Comparison of ENCODE assay signal across 11 cellular contexts in genomic region chrX:37796805-37797204, GRCh38. TPM values are rescaled to one million over a fixed set of nuclear protein-coding genes. Genes with fewer than 3 reads are reported as not detected.
DNase-seq lines count a peak whose midpoint lies in the region; ATAC-seq and TF ChIP-seq lines count a peak whose summit lies in the region.
"Had no signal": no experiment of that assay in that cellular context is flagged by ENCODE, and none has a peak within 500 bp of the region (broad histone marks: within the 10 kb centered on the region; RNA-seq: fewer than 3 reads in every experiment).

No MANE protein-coding gene starts in this region.

- no peaks in the 10 kb centered on the region for H4K20me1 ChIP-seq in osteoblast (ENCODE audit: insufficient read depth, low read length)

- no peaks in the 10 kb centered on the region for H3K79me2 ChIP-seq in osteoblast (ENCODE audit: insufficient read depth, low read length)

- no peak overlapping the region for H3K4me3 Mint-ChIP-seq in immature natural killer cell
- H3K4me3 Mint-ChIP-seq: nephron progenitor cell, T-cell had no signal

- peaks cover 0 to 7% (median 2%) of the 10 kb centered on the region in 3 donors for H3K27me3 Mint-ChIP-seq in immature natural killer cell (ENCODE audit: low read depth in 3 of 3)

- TF ChIP-seq CTCF in neutrophil (IDR thresholded peaks at IDR 0.05) (no peak), osteoblast (IDR thresholded peaks at IDR 0.05; ENCODE audit: extremely low read depth, low read depth, low read length) (no peak), foreskin fibroblast (IDR thresholded peaks at IDR 0.05; ENCODE audit: low read depth, low read length) (no peak)

- no peaks in the 10 kb centered on the region for H3K9me3 Mint-ChIP-seq in immature natural killer cell
- H3K9me3 Mint-ChIP-seq: T-cell had no signal

- H3K4me3 ChIP-seq in neutrophil (ENCODE audit: low read depth in 1 of 2, low read length in 1 of 2): no peak overlapping the region
- H3K4me3 ChIP-seq in osteoblast (ENCODE audit: insufficient read depth, low read length): no peak overlapping the region
- H3K4me3 ChIP-seq in foreskin fibroblast (ENCODE audit: low read depth in 1 of 2, low read length in 2 of 2): no peak overlapping the region
- H3K4me3 ChIP-seq: dorsolateral prefrontal cortex had no signal

- no peak overlapping the region for H2AFZ ChIP-seq in osteoblast (ENCODE audit: low read length)

- H3K9me3 ChIP-seq in neutrophil (no peaks in the 10 kb centered on the region), osteoblast (ENCODE audit: low read depth, low read length) (no peaks in the 10 kb centered on the region)

- H3K27ac ChIP-seq in neutrophil (peak overlapping the region; percentile 86), osteoblast (ENCODE audit: low read depth, low read length) (no peak overlapping the region)
- H3K27ac ChIP-seq: dorsolateral prefrontal cortex had no signal

- H3K27ac Mint-ChIP-seq in immature natural killer cell: no peak overlapping the region
- H3K27ac Mint-ChIP-seq: nephron progenitor cell had no signal

- H3K36me3 Mint-ChIP-seq in immature natural killer cell: no peaks in the 10 kb centered on the region
- H3K36me3 Mint-ChIP-seq: T-cell had no signal

- H3K4me1 ChIP-seq in neutrophil (ENCODE audit: control insufficient read depth in 1 of 2, insufficient read depth in 1 of 2, low read depth in 1 of 2, low read length in 1 of 2) (peaks cover 96 to 99% of the 10 kb centered on the region in 2 experiments), osteoblast (ENCODE audit: insufficient read depth, low read length) (no peaks in the 10 kb centered on the region)

- H3K4me2 ChIP-seq in osteoblast (ENCODE audit: insufficient read depth, low read length): no peak overlapping the region

- DNase-seq in SKM-1 treated with dmso at 0.1 percent for 144 hours (lab: John Stamatoyannopoulos, UW; ENCODE audit: unreplicated experiment) (peak; percentile 66), osteoblast (ENCODE audit: insufficient read length, low spot score, missing footprints) (no peak), foreskin fibroblast (no peak), immature natural killer cell (no peak)
- no peak for DNase-seq in stimulated activated naive CD4-positive, alpha-beta T cell treated with Interleukin-2 at 50 U/mL for 16 hours (lab: John Stamatoyannopoulos, UW)
- DNase-seq: nephron progenitor cell had no signal

- H3K4me1 Mint-ChIP-seq in immature natural killer cell: peaks cover 5 to 7% of the 10 kb centered on the region in 2 donors
- H3K4me1 Mint-ChIP-seq: nephron progenitor cell had no signal

- ATAC-seq in GM19035 (IDR thresholded peaks at IDR 0.05; ENCODE audit: unreplicated experiment) (peak; percentile 59), HG03025 (IDR thresholded peaks at IDR 0.05; ENCODE audit: low FRiP score, unreplicated experiment) (peak; percentile 63)

- H3K27me3 ChIP-seq in neutrophil: no peaks in the 10 kb centered on the region
- H3K27me3 ChIP-seq in osteoblast (ENCODE audit: insufficient read depth, low read length): no peaks in the 10 kb centered on the region

- H3K36me3 ChIP-seq in neutrophil (peaks cover 8% of the 10 kb centered on the region), osteoblast (ENCODE audit: insufficient read depth, low read length) (no peaks in the 10 kb centered on the region)

RNA-seq across cellular contexts. Expression of gene CYBB, which starts 16.9 kb away (rescaled TPM):
- 0.29 and 1.4 TPM in 2 replicates for total RNA-seq in osteoblast
- 1 to 10 TPM; 1.2 to 4.0 (median 2.3) TPM for polyA plus RNA-seq in immature natural killer cell

RNA-seq across cellular contexts. Expression of gene DYNLT3, which starts 50.6 kb away (rescaled TPM):
- total RNA-seq in osteoblast: 56.6 and 58.6 TPM in 2 replicates
- polyA plus RNA-seq in immature natural killer cell: 10 to 100 TPM; 24.4 to 43.0 (median 26.5) TPM
